Comparison of ENCODE assay signal across 17 cellular contexts in genomic region chr9:105027082-105027481, GRCh38.
DNase-seq lines count a peak whose midpoint lies in the region; ATAC-seq and TF ChIP-seq lines count a peak whose summit lies in the region.
"Had no signal": no experiment of that assay in that cellular context is flagged by ENCODE, and none has a peak within 500 bp of the region (broad histone marks: within the 10 kb centered on the region; RNA-seq: fewer than 3 reads in every experiment).

No MANE protein-coding gene starts in this region.

- DNase-seq in Right ventricle myocardium superior (no peak), heart left ventricle (no peak), MV-4-11 (lab: John Stamatoyannopoulos, UW) (peak; percentile 77), brain microvascular endothelial cell (no peak), osteoblast (ENCODE audit: insufficient read length, low spot score, missing footprints) (no peak), trophoblast cell (no peak), NCI-H1417 (lab: John Stamatoyannopoulos, UW) (no peak)
- DNase-seq: DMS53, GDM1, NCI-H1092, NCI-H1436 treated with DMSO at 0.1 percent for 48 hours, NCI-H2029, NCI-H2227 treated with DMSO at 0.1 percent for 48 hours, NCI-H510A, Peyer's patch had no signal

- H2BK120ac ChIP-seq in trophoblast cell (ENCODE audit: insufficient read depth, low read length, poor library complexity): no peak overlapping the region

- H3K4me3 ChIP-seq in heart left ventricle (no peak overlapping the region), brain microvascular endothelial cell (ENCODE audit: low read depth, low read length) (no peak overlapping the region), osteoblast (ENCODE audit: insufficient read depth, low read length) (no peak overlapping the region), trophoblast cell (ENCODE audit: low read depth, low read length) (no peak overlapping the region)
- H3K4me3 ChIP-seq: A549, Peyer's patch had no signal

- H3K4me2 ChIP-seq in osteoblast (ENCODE audit: insufficient read depth, low read length): no peak overlapping the region
- no peak overlapping the region for H3K4me2 ChIP-seq in trophoblast cell (ENCODE audit: low read length)
- H3K4me2 ChIP-seq: A549 had no signal

- H3K4ac ChIP-seq in trophoblast cell (ENCODE audit: low read depth, low read length): no peak overlapping the region

- no peaks in the 10 kb centered on the region for H3K9me3 ChIP-seq in heart left ventricle
- no peaks in the 10 kb centered on the region for H3K9me3 ChIP-seq in osteoblast (ENCODE audit: low read depth, low read length)
- no peaks in the 10 kb centered on the region for H3K9me3 ChIP-seq in trophoblast cell (ENCODE audit: insufficient read depth, low read depth, low read length)
- H3K9me3 ChIP-seq: A549, Peyer's patch had no signal

- H3K4me1 ChIP-seq in heart left ventricle (no peaks in the 10 kb centered on the region), osteoblast (ENCODE audit: insufficient read depth, low read length) (peaks cover 10% of the 10 kb centered on the region), trophoblast cell (ENCODE audit: control insufficient read depth in 1 of 2, insufficient read depth in 2 of 2, low read length in 2 of 2) (no peaks in the 10 kb centered on the region)
- H3K4me1 ChIP-seq: A549, Peyer's patch had no signal

- H4K12ac ChIP-seq in trophoblast cell (ENCODE audit: low read depth, low read length): no peak overlapping the region

- 72 to 87% (median 85%) methylated on average over 2 of the region's 2 CpGs for WGBS in heart left ventricle, 4 donors
- WGBS in trophoblast cell (ENCODE audit: extremely low coverage, insufficient coverage, insufficient read length): no CpG with 5 or more reads among the region's 2 CpGs

- H3K27me3 ChIP-seq in heart left ventricle (no peaks in the 10 kb centered on the region), brain microvascular endothelial cell (replicated peaks) (no peaks in the 10 kb centered on the region), osteoblast (ENCODE audit: insufficient read depth, low read length) (no peaks in the 10 kb centered on the region), trophoblast cell (ENCODE audit: insufficient read depth, low read length) (no peaks in the 10 kb centered on the region)
- H3K27me3 ChIP-seq: Peyer's patch had no signal

- TF ChIP-seq CTCF in heart left ventricle (IDR thresholded peaks at IDR 0.05) (no peak), brain microvascular endothelial cell (IDR thresholded peaks at IDR 0.05; ENCODE audit: low read depth, low read length, missing control alignments) (no peak), osteoblast (IDR thresholded peaks at IDR 0.05; ENCODE audit: extremely low read depth, low read depth, low read length) (no peak)

- in situ Hi-C loops in brain microvascular endothelial cell (cut with HindIII; ENCODE audit: low pct_ligation_motif_present, low sequenced_read_pairs): no loop called here

- H4K91ac ChIP-seq in trophoblast cell (ENCODE audit: low read depth, low read length): no peak overlapping the region

- H3K36me3 ChIP-seq in heart left ventricle (no peaks in the 10 kb centered on the region), brain microvascular endothelial cell (replicated peaks) (no peaks in the 10 kb centered on the region), osteoblast (ENCODE audit: insufficient read depth, low read length) (no peaks in the 10 kb centered on the region), trophoblast cell (ENCODE audit: control insufficient read depth in 1 of 2, insufficient read depth in 2 of 2, low read length in 2 of 2) (no peaks in the 10 kb centered on the region)
- H3K36me3 ChIP-seq: Peyer's patch had no signal

- no peak overlapping the region for H4K8ac ChIP-seq in trophoblast cell (ENCODE audit: low read depth, low read length)

- no peak overlapping the region for H3K18ac ChIP-seq in trophoblast cell (ENCODE audit: low read length)

- H4K20me1 ChIP-seq in osteoblast (ENCODE audit: insufficient read depth, low read length): no peaks in the 10 kb centered on the region

- H3K79me2 ChIP-seq in osteoblast (ENCODE audit: insufficient read depth, low read length): no peaks in the 10 kb centered on the region
- no peaks in the 10 kb centered on the region for H3K79me2 ChIP-seq in trophoblast cell (ENCODE audit: control insufficient read depth, insufficient read depth, low read length, poor library complexity)

- H2BK12ac ChIP-seq in trophoblast cell (ENCODE audit: low read length): no peak overlapping the region

- no peak overlapping the region for H2BK5ac ChIP-seq in trophoblast cell (ENCODE audit: low read depth, low read length, poor library complexity)

- H3K23ac ChIP-seq in trophoblast cell (ENCODE audit: low read length): no peak overlapping the region

- H3K27ac ChIP-seq in heart left ventricle (no peak overlapping the region), brain microvascular endothelial cell (peak overlapping the region; percentile 20), osteoblast (ENCODE audit: low read depth, low read length) (peak overlapping the region; percentile 15), trophoblast cell (ENCODE audit: low read depth, low read length) (no peak overlapping the region)
- H3K27ac ChIP-seq: A549, Peyer's patch had no signal

- intact Hi-C loops in Right ventricle myocardium superior (cut with DNase I) (no loop called here), heart left ventricle (cut with DNase I) (no loop called here)

- TF ChIP-seq POLR2A in heart left ventricle (IDR thresholded peaks at IDR 0.05): no peak

- H3K9ac ChIP-seq in trophoblast cell (ENCODE audit: low read length): no peak overlapping the region

- H2AFZ ChIP-seq in osteoblast (ENCODE audit: low read length) (peak overlapping the region; percentile 73), trophoblast cell (ENCODE audit: insufficient read depth, low read length, poor library complexity) (no peak overlapping the region)

- H2AK5ac ChIP-seq in trophoblast cell (ENCODE audit: low read length): no peak overlapping the region

- no peak overlapping the region for H3K14ac ChIP-seq in trophoblast cell (ENCODE audit: low read length)

- H3K79me1 ChIP-seq in trophoblast cell (ENCODE audit: low read length): no peaks in the 10 kb centered on the region

- ATAC-seq in Right ventricle myocardium superior (ENCODE audit: poor library complexity) (peak; percentile 34), heart left ventricle (no peak), GM21447 (IDR thresholded peaks at IDR 0.05; ENCODE audit: unreplicated experiment) (no peak)
- ATAC-seq: A549 had no signal

Comparison
In these comparisons a context has a peak if more than half of its experiments do, and no peak if none do; other contexts are left out.
1. H3K27ac ChIP-seq: peak in brain microvascular endothelial cell (single experiment) and osteoblast (single experiment); none in heart left ventricle (0 of 12) and trophoblast cell (single experiment).